Comparison of ENCODE assay signal across 27 cellular contexts in the genomic region with DNA sequence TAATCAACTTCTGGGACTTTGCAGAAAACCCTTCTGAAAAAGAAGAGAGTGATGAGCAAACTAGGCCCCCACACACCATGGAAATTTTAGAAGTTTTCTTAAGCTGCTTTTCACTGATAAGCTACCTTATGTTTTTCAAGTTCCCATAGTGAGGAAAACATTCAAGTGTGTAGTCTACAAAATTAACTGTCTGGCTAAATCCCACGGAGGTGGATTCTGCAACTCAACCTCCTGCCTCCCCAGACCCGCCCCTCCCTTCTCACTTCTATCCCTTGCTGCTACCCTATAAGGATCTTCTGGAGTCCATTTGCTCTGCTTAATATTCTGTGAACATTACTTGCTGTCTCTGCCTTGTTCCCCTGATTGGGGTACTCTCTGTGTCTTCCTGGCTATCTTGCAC.
"Had no signal": no experiment of that assay in that cellular context is flagged by ENCODE, and none has a peak within 500 bp of the region (broad histone marks: within the 10 kb centered on the region; RNA-seq: fewer than 3 reads in every experiment).

No MANE protein-coding gene starts in this region.

- H3K9me3 ChIP-seq: gastrocnemius medialis, prostate gland had no signal

- H3K36me3 Mint-ChIP-seq: activated naive CD4-positive, alpha-beta T cell treated with anti-CD3 and anti-CD28 coated beads, Interleukin-2, amount 10 ng/mL, durations not matched to agents 7 days and 5 days; immature natural killer cell; natural killer cell had no signal

- DNase-seq: activated CD4-positive, alpha-beta T cell treated with anti-CD3 and anti-CD28 coated beads, Interleukin-2, amount 50 U/mL, for 1 hour; activated CD4-positive, CD25-positive, alpha-beta regulatory T cell treated with anti-CD3 and anti-CD28 coated beads, Interleukin-2, amount 50 U/mL, for 72 hours; activated CD8-positive, alpha-beta memory T cell treated with anti-CD3 and anti-CD28 coated beads for 24 hours; activated CD8-positive, alpha-beta memory T cell treated with anti-CD3 and anti-CD28 coated beads, Interleukin-2, amount 50 U/mL, for 48 hours; activated effector memory CD4-positive, alpha-beta T cell treated with Interleukin-2 at 50 U/mL for 16 hours; activated naive CD4-positive, alpha-beta T cell treated with anti-CD3 and anti-CD28 coated beads, Interleukin-2, amount 10 ng/mL, durations not matched to agents 7 days and 5 days; activated naive CD8-positive, alpha-beta T cell treated with anti-CD3 and anti-CD28 coated beads, Interleukin-2, amount 50 U/mL, for 24 hours; activated T-cell treated with anti-CD3 and anti-CD28 coated beads, Interleukin-2, amount 50 U/mL, for 48 hours; aorta; cerebellar nuclear complex; effector CD8-positive, alpha-beta T cell; gastrocnemius medialis; heart left ventricle; immature natural killer cell; kidney glomerular epithelial cell; mesendoderm; natural killer cell; right cardiac atrium; stimulated activated CD4-positive, alpha-beta T cell treated with anti-CD3 and anti-CD28 coated beads, Interleukin-15, amount 100 ng/mL, for 24 hours; stimulated activated CD4-positive, alpha-beta T cell treated with anti-CD3 and anti-CD28 coated beads, Interleukin-2, amount 100 ng/mL, for 48 hours; stomach; T1000; upper lobe of right lung had no signal

- H3K27ac Mint-ChIP-seq: activated naive CD4-positive, alpha-beta T cell treated with anti-CD3 and anti-CD28 coated beads, Interleukin-2, amount 10 ng/mL, durations not matched to agents 7 days and 5 days; activated naive CD8-positive, alpha-beta T cell treated with anti-CD3 and anti-CD28 coated beads, Interleukin-2, amount 50 U/mL, for 24 hours; dendritic cell treated with granulocyte-macrophage colony-stimulating factor and Interleukin-4, amounts not matched to agents 40 ng/mL and 50 ng/mL, for 4 days; immature natural killer cell; natural killer cell had no signal

- H3K4me1 ChIP-seq: gastrocnemius medialis, heart left ventricle, prostate gland, upper lobe of right lung had no signal

- H3K27ac ChIP-seq: gastrocnemius medialis, heart left ventricle, prostate gland, skin epidermis, thoracic aorta, upper lobe of right lung had no signal

- H3K27me3 Mint-ChIP-seq: activated naive CD4-positive, alpha-beta T cell treated with anti-CD3 and anti-CD28 coated beads, Interleukin-2, amount 10 ng/mL, durations not matched to agents 7 days and 5 days; activated naive CD8-positive, alpha-beta T cell treated with anti-CD3 and anti-CD28 coated beads, Interleukin-2, amount 50 U/mL, for 24 hours; dendritic cell treated with granulocyte-macrophage colony-stimulating factor and Interleukin-4, amounts not matched to agents 40 ng/mL and 50 ng/mL, for 4 days had no signal

- H3K27me3 ChIP-seq: gastrocnemius medialis, heart left ventricle, stomach, upper lobe of right lung had no signal

- H3K4me1 Mint-ChIP-seq: activated naive CD4-positive, alpha-beta T cell treated with anti-CD3 and anti-CD28 coated beads, Interleukin-2, amount 10 ng/mL, durations not matched to agents 7 days and 5 days; activated naive CD8-positive, alpha-beta T cell treated with anti-CD3 and anti-CD28 coated beads, Interleukin-2, amount 50 U/mL, for 24 hours; immature natural killer cell; natural killer cell had no signal

- H3K36me3 ChIP-seq: gastrocnemius medialis, heart left ventricle, prostate gland, stomach, thoracic aorta, upper lobe of right lung had no signal

- H3K4me3 ChIP-seq: gastrocnemius medialis, heart left ventricle, prostate gland, skin epidermis, stomach, thoracic aorta, upper lobe of right lung had no signal

- H3K9me3 Mint-ChIP-seq: activated naive CD4-positive, alpha-beta T cell treated with anti-CD3 and anti-CD28 coated beads, Interleukin-2, amount 10 ng/mL, durations not matched to agents 7 days and 5 days had no signal

- H3K4me3 Mint-ChIP-seq: activated naive CD4-positive, alpha-beta T cell treated with anti-CD3 and anti-CD28 coated beads, Interleukin-2, amount 10 ng/mL, durations not matched to agents 7 days and 5 days; activated naive CD8-positive, alpha-beta T cell treated with anti-CD3 and anti-CD28 coated beads, Interleukin-2, amount 50 U/mL, for 24 hours; dendritic cell treated with granulocyte-macrophage colony-stimulating factor and Interleukin-4, amounts not matched to agents 40 ng/mL and 50 ng/mL, for 4 days; immature natural killer cell; natural killer cell had no signal
